8 cellular contexts compared by ENCODE assay signal in the genomic region with DNA sequence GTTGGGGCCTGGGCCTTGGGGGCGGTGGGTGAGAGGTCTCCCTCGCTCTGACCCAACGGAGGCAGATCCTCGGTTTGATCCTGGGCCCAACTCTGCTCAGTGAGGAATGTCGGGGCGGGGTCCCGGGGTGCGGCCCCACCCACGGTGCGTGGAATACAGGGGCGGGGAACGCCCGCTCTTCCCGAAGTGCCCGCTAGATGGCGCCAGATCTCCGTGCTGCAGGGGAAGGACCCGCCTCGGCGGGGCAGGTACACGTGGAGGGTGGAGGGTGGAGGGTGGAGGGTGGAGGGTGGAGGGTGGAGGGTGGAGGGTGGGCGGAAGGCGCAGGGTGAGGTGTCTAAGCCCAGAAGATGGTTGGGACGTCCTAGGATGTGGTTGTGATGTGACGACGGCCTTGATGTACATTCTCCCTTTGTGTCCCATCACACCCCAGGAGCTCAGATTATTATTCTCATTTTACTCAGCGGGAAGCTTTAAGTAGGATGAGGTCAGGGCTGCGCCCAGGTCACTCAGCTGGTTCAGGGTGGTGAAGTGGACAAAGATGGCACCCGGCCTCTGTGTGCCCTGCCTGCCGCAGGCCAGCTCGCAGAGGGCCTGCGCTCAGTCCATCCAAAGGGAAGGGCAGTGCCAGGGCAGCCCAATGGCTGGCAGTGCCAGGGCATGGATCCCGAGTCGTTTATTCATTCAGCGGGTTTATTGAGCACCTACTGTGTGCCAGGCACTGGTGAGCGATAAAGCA. TPM values are rescaled to one million over a fixed set of nuclear protein-coding genes. Genes with fewer than 3 reads are reported as not detected.
DNase-seq lines count a peak whose midpoint lies in the region; ATAC-seq and TF ChIP-seq lines count a peak whose summit lies in the region.

No MANE protein-coding gene starts in this region.

- TF ChIP-seq POLR2A in prostate gland (IDR thresholded peaks at IDR 0.05) (no peak), vagina (IDR thresholded peaks at IDR 0.05) (no peak)

- no peaks in the 10 kb centered on the region for H3K36me3 Mint-ChIP-seq in glutamatergic neuron (ENCODE audit: unreplicated experiment)

- DNase-seq in DND-41: peak; percentile 82
- DNase-seq in SJSA1 (ENCODE audit: low read depth in 1 of 2, low spot score in 2 of 2): peak; percentile 84 to 92
- DNase-seq in activated naive CD4-positive, alpha-beta T cell treated with Interleukin-2 at 50 U/mL for 16 hours: peak; percentile 91
- peak; percentile 88 for DNase-seq in glutamatergic neuron
- DNase-seq in prostate gland (ENCODE audit: low spot score): peak; percentile 62
- no peak for DNase-seq in vagina (ENCODE audit: extremely low spot score in 2 of 2)

- H3K27me3 Mint-ChIP-seq in glutamatergic neuron (ENCODE audit: unreplicated experiment): peaks cover 6% of the 10 kb centered on the region

- peak overlapping the region; percentile 67 for H3K4me2 ChIP-seq in DND-41 (ENCODE audit: insufficient read depth, low read length)

- 19% methylated on average over 35 of the region's 36 CpGs for WGBS in prostate gland

- H3K4me3 Mint-ChIP-seq in glutamatergic neuron (ENCODE audit: unreplicated experiment): peak overlapping the region; percentile 65

- intact Hi-C loops in prostate gland (cut with DNase I) (no loop called here), vagina (cut with DNase I) (loop anchor here (5.0 kb wide), 1 partner anchor 63 kb away; no protein-coding TSS in a partner anchor)

- H3K9me3 ChIP-seq in DND-41 (ENCODE audit: insufficient read depth, low read length, severe bottlenecking) (no peaks in the 10 kb centered on the region), SJSA1 (replicated peaks) (no peaks in the 10 kb centered on the region), prostate gland (no peaks in the 10 kb centered on the region), vagina (no peaks in the 10 kb centered on the region)

- H2AFZ ChIP-seq in DND-41 (ENCODE audit: low read depth, low read length): peak overlapping the region; percentile 65

- H3K4me1 Mint-ChIP-seq in glutamatergic neuron (ENCODE audit: low read depth, unreplicated experiment): peaks cover 15% of the 10 kb centered on the region

- H3K79me2 ChIP-seq in DND-41 (ENCODE audit: insufficient read depth, low read length): no peaks in the 10 kb centered on the region

- peak; percentile 90 for TF ChIP-seq RAD21 in Ishikawa (IDR thresholded peaks at IDR 0.05; ENCODE audit: low read depth)

- ATAC-seq in DND-41 (ENCODE audit: insufficient read depth, low read depth) (peak; percentile 98), GM21447 (IDR thresholded peaks at IDR 0.05; ENCODE audit: unreplicated experiment) (peak; percentile 51)

- no peaks in the 10 kb centered on the region for H3K27me3 ChIP-seq in DND-41 (ENCODE audit: insufficient read depth, low read length, poor library complexity)
- no peaks in the 10 kb centered on the region for H3K27me3 ChIP-seq in SJSA1 (replicated peaks)
- no peaks in the 10 kb centered on the region for H3K27me3 ChIP-seq in prostate gland (replicated peaks; ENCODE audit: insufficient read depth)
- H3K27me3 ChIP-seq in vagina: no peaks in the 10 kb centered on the region

- no peak overlapping the region for H3K9ac ChIP-seq in DND-41 (ENCODE audit: low read depth, low read length)

- TF ChIP-seq EP300 in Ishikawa (IDR thresholded peaks at IDR 0.05; ENCODE audit: borderline replicate concordance): 0 out of 2 replicates have a peak, but pooled peaks have one; percentile 18

- H3K9me3 Mint-ChIP-seq in glutamatergic neuron (ENCODE audit: unreplicated experiment): peaks cover 14% of the 10 kb centered on the region

- peak overlapping the region in 1 of 2 experiments; percentile 47; a peak in 2 of 4 replicates for H3K4me3 ChIP-seq in DND-41 (ENCODE audit: low read depth in 1 of 2, low read length in 2 of 2)
- H3K4me3 ChIP-seq in SJSA1: no peak overlapping the region
- no peak overlapping the region for H3K4me3 ChIP-seq in prostate gland
- peak overlapping the region in 1 of 2 donors; percentile 33 for H3K4me3 ChIP-seq in vagina

- H3K4me1 ChIP-seq in DND-41 (ENCODE audit: insufficient read depth, low read length) (peaks cover 17% of the 10 kb centered on the region), SJSA1 (replicated peaks) (peaks cover 31% of the 10 kb centered on the region), prostate gland (replicated peaks) (no peaks in the 10 kb centered on the region), vagina (peaks cover 10% of the 10 kb centered on the region)

- peak; percentile 87 for TF ChIP-seq CTCF in DND-41 (IDR thresholded peaks at IDR 0.05; ENCODE audit: borderline replicate concordance, extremely low read depth, low read length, poor library complexity, severe bottlenecking)
- TF ChIP-seq CTCF in glutamatergic neuron (IDR thresholded peaks at IDR 0.05; ENCODE audit: partially characterized antibody, unreplicated experiment): peak; percentile 85
- TF ChIP-seq CTCF in prostate gland (IDR thresholded peaks at IDR 0.05): peak; percentile 83 to 90 (median 88)
- TF ChIP-seq CTCF in vagina (IDR thresholded peaks at IDR 0.05): peak; percentile 76 to 93 (median 84)

- no peaks in the 10 kb centered on the region for H3K36me3 ChIP-seq in DND-41 (ENCODE audit: insufficient read depth, low read length)
- no peaks in the 10 kb centered on the region for H3K36me3 ChIP-seq in SJSA1
- no peaks in the 10 kb centered on the region for H3K36me3 ChIP-seq in prostate gland
- no peaks in the 10 kb centered on the region for H3K36me3 ChIP-seq in vagina

- no peaks in the 10 kb centered on the region for H4K20me1 ChIP-seq in DND-41 (ENCODE audit: insufficient read depth, low read length)

- no peak overlapping the region for H3K27ac ChIP-seq in DND-41 (ENCODE audit: low read length)
- peak overlapping the region; percentile 51; the same call in 1 of the 2 replicates for H3K27ac ChIP-seq in SJSA1
- H3K27ac ChIP-seq in prostate gland: no peak overlapping the region
- peak overlapping the region; percentile 2 for H3K27ac ChIP-seq in vagina

- peak overlapping the region; percentile 78 for H3K27ac Mint-ChIP-seq in glutamatergic neuron (ENCODE audit: unreplicated experiment)

TF ChIP-seq in Ishikawa, 13 proteins besides CTCF, POLR2A, EP300 and RAD21:
- no peak for TF ChIP-seq CREB1 (IDR thresholded peaks at IDR 0.05; ENCODE audit: low read depth)
- TF ChIP-seq TEAD4 (IDR thresholded peaks at IDR 0.05): peak; percentile 54; the same call in 1 of the 2 replicates
- TF ChIP-seq TAF1 (IDR thresholded peaks at IDR 0.05; ENCODE audit: low read depth): no peak
- TF ChIP-seq EGR1 (IDR thresholded peaks at IDR 0.05): peak; percentile 27; the same call in 1 of the 2 replicates
- TF ChIP-seq, protein P1, sequence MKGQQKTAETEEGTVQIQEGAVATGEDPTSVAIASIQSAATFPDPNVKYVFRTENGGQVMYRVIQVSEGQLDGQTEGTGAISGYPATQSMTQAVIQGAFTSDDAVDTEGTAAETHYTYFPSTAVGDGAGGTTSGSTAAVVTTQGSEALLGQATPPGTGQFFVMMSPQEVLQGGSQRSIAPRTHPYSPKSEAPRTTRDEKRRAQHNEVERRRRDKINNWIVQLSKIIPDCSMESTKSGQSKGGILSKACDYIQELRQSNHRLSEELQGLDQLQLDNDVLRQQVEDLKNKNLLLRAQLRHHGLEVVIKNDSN (IDR thresholded peaks at IDR 0.05): no peak
- TF ChIP-seq, protein P2, sequence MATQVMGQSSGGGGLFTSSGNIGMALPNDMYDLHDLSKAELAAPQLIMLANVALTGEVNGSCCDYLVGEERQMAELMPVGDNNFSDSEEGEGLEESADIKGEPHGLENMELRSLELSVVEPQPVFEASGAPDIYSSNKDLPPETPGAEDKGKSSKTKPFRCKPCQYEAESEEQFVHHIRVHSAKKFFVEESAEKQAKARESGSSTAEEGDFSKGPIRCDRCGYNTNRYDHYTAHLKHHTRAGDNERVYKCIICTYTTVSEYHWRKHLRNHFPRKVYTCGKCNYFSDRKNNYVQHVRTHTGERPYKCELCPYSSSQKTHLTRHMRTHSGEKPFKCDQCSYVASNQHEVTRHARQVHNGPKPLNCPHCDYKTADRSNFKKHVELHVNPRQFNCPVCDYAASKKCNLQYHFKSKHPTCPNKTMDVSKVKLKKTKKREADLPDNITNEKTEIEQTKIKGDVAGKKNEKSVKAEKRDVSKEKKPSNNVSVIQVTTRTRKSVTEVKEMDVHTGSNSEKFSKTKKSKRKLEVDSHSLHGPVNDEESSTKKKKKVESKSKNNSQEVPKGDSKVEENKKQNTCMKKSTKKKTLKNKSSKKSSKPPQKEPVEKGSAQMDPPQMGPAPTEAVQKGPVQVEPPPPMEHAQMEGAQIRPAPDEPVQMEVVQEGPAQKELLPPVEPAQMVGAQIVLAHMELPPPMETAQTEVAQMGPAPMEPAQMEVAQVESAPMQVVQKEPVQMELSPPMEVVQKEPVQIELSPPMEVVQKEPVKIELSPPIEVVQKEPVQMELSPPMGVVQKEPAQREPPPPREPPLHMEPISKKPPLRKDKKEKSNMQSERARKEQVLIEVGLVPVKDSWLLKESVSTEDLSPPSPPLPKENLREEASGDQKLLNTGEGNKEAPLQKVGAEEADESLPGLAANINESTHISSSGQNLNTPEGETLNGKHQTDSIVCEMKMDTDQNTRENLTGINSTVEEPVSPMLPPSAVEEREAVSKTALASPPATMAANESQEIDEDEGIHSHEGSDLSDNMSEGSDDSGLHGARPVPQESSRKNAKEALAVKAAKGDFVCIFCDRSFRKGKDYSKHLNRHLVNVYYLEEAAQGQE (IDR thresholded peaks at IDR 0.05; ENCODE audit: low read depth): no peak
- TF ChIP-seq, protein P3, sequence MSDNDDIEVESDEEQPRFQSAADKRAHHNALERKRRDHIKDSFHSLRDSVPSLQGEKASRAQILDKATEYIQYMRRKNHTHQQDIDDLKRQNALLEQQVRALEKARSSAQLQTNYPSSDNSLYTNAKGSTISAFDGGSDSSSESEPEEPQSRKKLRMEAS (IDR thresholded peaks at IDR 0.05): peak; percentile 87
- peak; percentile 46; the same call in 1 of the 2 replicates for TF ChIP-seq TCF12 (IDR thresholded peaks at IDR 0.05; ENCODE audit: low read depth)
- peak; percentile 78 for TF ChIP-seq YY1 (IDR thresholded peaks at IDR 0.05; ENCODE audit: low read depth)
- peak; percentile 95 for TF ChIP-seq ZBTB7A (IDR thresholded peaks at IDR 0.05; ENCODE audit: low read depth)
- no peak; the same call in 1 of the 2 replicates for TF ChIP-seq NFIC (IDR thresholded peaks at IDR 0.05)

RNA-seq across cellular contexts. Expression of a gene that starts 9.4 kb away (rescaled TPM):
- total RNA-seq in SJSA1 (2014; rRNA removed; shearing (Covaris generic)): 2,445 and 3,427 TPM in 2 replicates
- total RNA-seq in glutamatergic neuron (ENCODE audit: unreplicated experiment) (1,465 TPM), prostate gland (1,000 to 10,000 TPM; 1,708 to 3,672 TPM), vagina (3,194 TPM)

RNA-seq across cellular contexts. Expression of a gene that starts 46.3 kb away (rescaled TPM):
- total RNA-seq in SJSA1 (2014; rRNA removed; shearing (Covaris generic)): not detected in 2 replicates
- 3.1 TPM for total RNA-seq in glutamatergic neuron (ENCODE audit: unreplicated experiment)
- total RNA-seq in prostate gland: 100 to 1,000 TPM; 425 to 612 TPM
- total RNA-seq in vagina: 530 TPM

RNA-seq across cellular contexts. Expression of a gene that starts 48.9 kb away (rescaled TPM):
- 65.0 and 87.8 TPM in 2 replicates for total RNA-seq in SJSA1 (2014; rRNA removed; shearing (Covaris generic))
- total RNA-seq in glutamatergic neuron (ENCODE audit: unreplicated experiment): 160 TPM
- total RNA-seq in prostate gland: 100 to 1,000 TPM in 1 of 2 donors, 10 to 100 TPM in 1; 65.8 to 175 TPM
- 73.9 TPM for total RNA-seq in vagina

Comparison
In these comparisons a context has a peak if more than half of its experiments do, and no peak if none do; other contexts are left out.
1. DNase-seq: peak in DND-41 (single experiment), SJSA1 (2 of 2), activated naive CD4-positive, alpha-beta T cell treated with Interleukin-2 at 50 U/mL for 16 hours (single experiment), glutamatergic neuron (single experiment) and prostate gland (single experiment); none in vagina (0 of 2).
2. H3K27ac ChIP-seq: peak in SJSA1 (single experiment) and vagina (single experiment); none in DND-41 (single experiment) and prostate gland (0 of 2).
3. RNA of a gene that starts 46.3 kb away (total RNA-seq): 425 to 612 TPM in prostate gland and 530 TPM in vagina (single experiment); 3.1 TPM in glutamatergic neuron (single experiment) and not detected in SJSA1; every median in the first group is over 100 times any median in the second.
4. Peak in every context shown above with its lines, with median percentiles within 50 percentile points of each other: CTCF ChIP-seq.